ENCODE assay signal across 19 cellular contexts in genomic region chr20:53901697-53902096, GRCh38.
DNase-seq lines count a peak whose midpoint lies in the region; ATAC-seq, FAIRE-seq and TF ChIP-seq lines count a peak whose summit lies in the region.
"Had no signal": no experiment of that assay in that cellular context is flagged by ENCODE, and none has a peak within 500 bp of the region (broad histone marks: within the 10 kb centered on the region; RNA-seq: fewer than 3 reads in every experiment).

No MANE protein-coding gene starts in this region.

- H3K79me2 ChIP-seq in trophoblast cell (ENCODE audit: control insufficient read depth, insufficient read depth, low read length, poor library complexity), result no peaks in the 10 kb centered on the region

- H3K14ac ChIP-seq in trophoblast cell (ENCODE audit: low read length), result no peak overlapping the region

- POLR2A ChIA-PET in Panc1 (lab: Charles Lee), result interaction anchor here (0.7 kb wide), 4 partner anchors 8 to 242 kb away, joined by 3 to 5 read pairs (median 4); no protein-coding TSS in a partner anchor

- H3K4me2 ChIP-seq in BLaER1 (peak overlapping the region; percentile 68), trophoblast cell (ENCODE audit: low read length) (no peak overlapping the region)

- no peak overlapping the region for H4K12ac ChIP-seq in trophoblast cell (ENCODE audit: low read depth, low read length)

- H3K27ac ChIP-seq in BLaER1 (peak overlapping the region; percentile 59; the same call in 1 of the 2 replicates), Panc1 (ENCODE audit: low read length) (peak overlapping the region; percentile 100), epithelial cell of prostate (peak overlapping the region; percentile 92), trophoblast cell (ENCODE audit: low read depth, low read length) (no peak overlapping the region), coronary artery (peak overlapping the region in 1 of 2 donors; percentile 3)

- no peak overlapping the region for H4K91ac ChIP-seq in trophoblast cell (ENCODE audit: low read depth, low read length)

- H3K27me3 ChIP-seq in BLaER1, result no peaks in the 10 kb centered on the region
- no peaks in the 10 kb centered on the region for H3K27me3 ChIP-seq in Panc1 (ENCODE audit: control insufficient read depth, insufficient read depth, low read length)
- H3K27me3 ChIP-seq in trophoblast cell (ENCODE audit: insufficient read depth, low read length), result no peaks in the 10 kb centered on the region
- H3K27me3 ChIP-seq in HAP-1 (ENCODE audit: low read depth), result no peaks in the 10 kb centered on the region
- H3K27me3 ChIP-seq: tibial artery had no signal

- H3K4me3 ChIP-seq in BLaER1, result no peak overlapping the region
- no peak overlapping the region for H3K4me3 ChIP-seq in Panc1 (ENCODE audit: low read depth in 2 of 2, low read length in 2 of 2)
- H3K4me3 ChIP-seq in trophoblast cell (ENCODE audit: low read depth, low read length), result no peak overlapping the region
- no peak overlapping the region for H3K4me3 ChIP-seq in HAP-1
- H3K4me3 ChIP-seq in coronary artery, result no peak overlapping the region
- H3K4me3 ChIP-seq: prostate gland, tibial artery had no signal

- DNase-seq in Panc1 (ENCODE audit: low read depth, low spot score) (no peak), epithelial cell of prostate (ENCODE audit: low read depth, low spot score) (no peak), trophoblast cell (no peak), HAP-1 (ENCODE audit: low spot score in 2 of 2) (no peak), coronary artery (ENCODE audit: low spot score) (no peak), GM19239 (ENCODE audit: insufficient read length, low spot score) (no peak)
- DNase-seq: activated CD4-positive, CD25-positive, alpha-beta regulatory T cell; activated naive CD4-positive, alpha-beta T cell; DMS 273 treated with DMSO at 0.1 percent for 48 hours; endodermal cell; NCI-H187 treated with DMSO at 0.1 percent for 48 hours; NCI-H510A treated with DMSO at 0.1 percent for 48 hours; stimulated activated CD4-positive, alpha-beta T cell treated with anti-CD3 and anti-CD28 coated beads, Interleukin-2, amount 100 ng/mL, for 24 hours; tibial artery had no signal

- no peak overlapping the region for H3K4ac ChIP-seq in trophoblast cell (ENCODE audit: low read depth, low read length)

- H3K36me3 ChIP-seq in BLaER1 (no peaks in the 10 kb centered on the region), Panc1 (ENCODE audit: control insufficient read depth, insufficient read depth, low read length) (no peaks in the 10 kb centered on the region), trophoblast cell (ENCODE audit: control insufficient read depth in 1 of 2, insufficient read depth in 2 of 2, low read length in 2 of 2) (no peaks in the 10 kb centered on the region), HAP-1 (replicated peaks) (no peaks in the 10 kb centered on the region)
- H3K36me3 ChIP-seq: prostate gland, tibial artery had no signal

- no TSS peak for BruUV-seq in Panc1 (replicated peaks; lab: Mats Ljungman, UMichigan)

- H2AFZ ChIP-seq in trophoblast cell (ENCODE audit: insufficient read depth, low read length, poor library complexity), result peak overlapping the region; percentile 39

- no peak overlapping the region for H2BK12ac ChIP-seq in trophoblast cell (ENCODE audit: low read length)

- in situ Hi-C loops in Panc1 (cut with HindIII; ENCODE audit: low pct_unique_long_range_greater_than_20kb, low sequenced_read_pairs) (no loop called here), HAP-1 (cut with MboI; ENCODE audit: low sequenced_read_pairs) (no loop called here)

- no peak overlapping the region for H2BK120ac ChIP-seq in trophoblast cell (ENCODE audit: insufficient read depth, low read length, poor library complexity)

- H2AK5ac ChIP-seq in trophoblast cell (ENCODE audit: low read length), result no peak overlapping the region

- H3K18ac ChIP-seq in trophoblast cell (ENCODE audit: low read length), result no peak overlapping the region

- no peak overlapping the region for H3K23ac ChIP-seq in trophoblast cell (ENCODE audit: low read length)

- no peak for ATAC-seq in Panc1
- no peak for ATAC-seq in HG02840 (IDR thresholded peaks at IDR 0.05; ENCODE audit: low FRiP score, unreplicated experiment)

- no peaks in the 10 kb centered on the region for H3K9me3 ChIP-seq in BLaER1
- H3K9me3 ChIP-seq in Panc1 (ENCODE audit: control insufficient read depth, insufficient read depth, low read depth, low read length), result no peaks in the 10 kb centered on the region
- no peaks in the 10 kb centered on the region for H3K9me3 ChIP-seq in trophoblast cell (ENCODE audit: insufficient read depth, low read depth, low read length)
- H3K9me3 ChIP-seq in HAP-1, result no peaks in the 10 kb centered on the region
- H3K9me3 ChIP-seq: prostate gland, tibial artery had no signal

- CTCF ChIA-PET in Panc1 (lab: Charles Lee), result interaction anchor here (0.7 kb wide), 1 partner anchor 149 kb away, joined by 3 read pairs; no protein-coding TSS in a partner anchor

- intact Hi-C loops in Panc1 (cut with micrococcal nuclease; ENCODE audit: unreplicated experiment), result no loop called here

- no peak overlapping the region for H4K8ac ChIP-seq in trophoblast cell (ENCODE audit: low read depth, low read length)

- FAIRE-seq in GM19239 (lab: Jason Lieb, UNC), result no peak
- FAIRE-seq: GM18507, islet of Langerhans had no signal

- H3K79me1 ChIP-seq in trophoblast cell (ENCODE audit: low read length), result no peaks in the 10 kb centered on the region

- H3K4me1 ChIP-seq in BLaER1 (peaks cover 89% of the 10 kb centered on the region), Panc1 (ENCODE audit: control insufficient read depth, insufficient read depth, low read length) (peaks cover 58% of the 10 kb centered on the region), trophoblast cell (ENCODE audit: control insufficient read depth in 1 of 2, insufficient read depth in 2 of 2, low read length in 2 of 2) (peaks cover 0 to 8% of the 10 kb centered on the region in 2 experiments), HAP-1 (peaks cover 20% of the 10 kb centered on the region)
- H3K4me1 ChIP-seq: prostate gland had no signal

- WGBS in trophoblast cell (ENCODE audit: extremely low coverage, insufficient coverage, insufficient read length), result no CpG with 5 or more reads among the region's 3 CpGs

- H2BK5ac ChIP-seq in trophoblast cell (ENCODE audit: low read depth, low read length, poor library complexity), result no peak overlapping the region

- no peaks in the 10 kb centered on the region for H4K20me1 ChIP-seq in BLaER1

- TF ChIP-seq CTCF in Panc1 (IDR thresholded peaks at IDR 0.05) (no peak), coronary artery (IDR thresholded peaks at IDR 0.05) (no peak)

- no peak overlapping the region for H3K9ac ChIP-seq in BLaER1
- H3K9ac ChIP-seq in trophoblast cell (ENCODE audit: low read length), result no peak overlapping the region
